ENCODE assay signal across 8 cellular contexts in the genomic region with DNA sequence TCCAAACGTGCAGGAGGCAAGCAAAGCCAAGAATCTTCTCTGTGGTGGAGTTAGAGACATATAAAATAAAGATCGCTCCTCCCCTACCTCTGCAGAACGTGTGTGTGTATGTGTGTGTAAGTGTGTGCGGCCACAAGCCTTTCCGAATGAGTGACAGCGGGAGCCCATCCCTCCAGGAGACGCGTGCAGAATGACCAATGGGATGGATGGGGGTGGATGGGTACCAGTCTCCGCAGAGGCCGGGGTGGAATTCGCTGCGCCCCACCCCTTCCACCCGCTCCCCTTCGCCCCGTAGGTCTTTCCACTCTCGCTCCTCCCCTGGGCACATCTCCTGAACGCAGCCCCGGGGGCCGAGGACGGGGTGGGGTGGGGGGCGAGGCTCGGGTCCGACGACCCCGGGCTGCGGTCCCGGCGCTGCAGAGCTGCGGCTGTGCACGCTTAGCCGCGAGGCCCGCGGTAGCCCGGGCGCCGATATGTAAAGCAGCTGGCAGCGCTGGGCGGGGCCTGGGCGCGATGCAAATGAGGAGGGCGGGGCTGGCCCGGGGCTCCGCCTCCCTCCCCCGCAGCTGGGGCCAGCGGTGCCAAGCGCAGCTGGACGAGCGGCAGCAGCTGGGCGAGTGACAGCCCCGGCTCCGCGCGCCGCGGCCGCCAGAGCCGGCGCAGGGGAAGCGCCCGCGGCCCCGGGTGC. TPM values are rescaled to one million over a fixed set of nuclear protein-coding genes. Genes with fewer than 3 reads are reported as not detected.
DNase-seq lines count a peak whose midpoint lies in the region; ATAC-seq and TF ChIP-seq lines count a peak whose summit lies in the region.

A gene (plus strand): TSS at position 594 of the 688 bp plus-strand sequence.

- peaks cover 46% of the 10 kb centered on the region for H3K79me2 ChIP-seq in Loucy (ENCODE audit: insufficient read depth, low read length)

- no peaks in the 10 kb centered on the region for H3K9me3 ChIP-seq in Loucy (ENCODE audit: insufficient read depth, low read depth, low read length)

- H3K4me2 ChIP-seq in Loucy (ENCODE audit: low read depth, low read length, poor library complexity, severe bottlenecking): peak within 1 kb of the TSS; percentile 89

- H2AFZ ChIP-seq in Loucy (ENCODE audit: low read length): peak within 1 kb of the TSS; percentile 47

- H4K20me1 ChIP-seq in Loucy (ENCODE audit: insufficient read depth, low read length, poor library complexity, severe bottlenecking): peaks cover 18% of the 10 kb centered on the region

- no peaks in the 10 kb centered on the region for H3F3A ChIP-seq in Loucy (ENCODE audit: low read depth)

- DNase-seq in ELF-1 (ENCODE audit: low read depth, low spot score) (peak; percentile 90), cerebellum (ENCODE audit: low spot score) (peak; percentile 86), left lobe of liver (ENCODE audit: low spot score) (peak; percentile 63), NCI-H1694 (lab: John Stamatoyannopoulos, UW) (no peak)
- peak; percentile 96 for DNase-seq in activated CD4-positive, CD25-positive, alpha-beta regulatory T cell treated with anti-CD3 and anti-CD28 coated beads, Interleukin-2, amount 50 U/mL, for 72 hours
- DNase-seq in stimulated activated CD4-positive, alpha-beta T cell treated with anti-CD3 and anti-CD28 coated beads, Interleukin-2, amount 100 ng/mL, for 4 hours (ENCODE audit: low read depth): peak; percentile 87

- no peak for TF ChIP-seq CTCF in Loucy (conservative IDR thresholded peaks at IDR 0.05; ENCODE audit: low read length)

- H3K9ac ChIP-seq in Loucy (ENCODE audit: low read depth, low read length, poor library complexity, severe bottlenecking): peak within 1 kb of the TSS; percentile 72

- H3K36me3 ChIP-seq in Loucy (ENCODE audit: insufficient read depth, low read length): no peaks in the 10 kb centered on the region

- H3K27me3 ChIP-seq in Loucy (ENCODE audit: insufficient read depth, low read length, poor library complexity, severe bottlenecking): no peaks in the 10 kb centered on the region

- no peaks in the 10 kb centered on the region for H3K9me2 ChIP-seq in Loucy (replicated peaks; ENCODE audit: low read depth, low read length)

- H3K4me1 ChIP-seq in Loucy (ENCODE audit: insufficient read depth, low read length, poor library complexity, severe bottlenecking): peaks cover 57% of the 10 kb centered on the region

- peak; percentile 75 for ATAC-seq in GM21529 (IDR thresholded peaks at IDR 0.05; ENCODE audit: unreplicated experiment)
- ATAC-seq in left lobe of liver: peak; percentile 82

- peak within 1 kb of the TSS; percentile 85 for H3K4me3 ChIP-seq in Loucy (ENCODE audit: low read length, poor library complexity, severe bottlenecking)

RNA-seq across cellular contexts. Expression of the gene that starts here (rescaled TPM):
- total RNA-seq in cerebellum (109 TPM), left lobe of liver (3.3 TPM)

Comparison
In these comparisons a context has a peak if more than half of its experiments do, and no peak if none do; other contexts are left out.
1. RNA of the gene that starts here (total RNA-seq): 109 TPM in cerebellum (single experiment); 3.3 TPM in left lobe of liver (single experiment); every median in the first group is over 10 times any median in the second.